Comparison of ENCODE assay signal across 10 cellular contexts in genomic region chr22:38698407-38699094, GRCh38. TPM values are rescaled to one million over a fixed set of nuclear protein-coding genes. Genes with fewer than 3 reads are reported as not detected.
DNase-seq lines count a peak whose midpoint lies in the region; ATAC-seq and TF ChIP-seq lines count a peak whose summit lies in the region.
"Had no signal": no experiment of that assay in that cellular context is flagged by ENCODE, and none has a peak within 500 bp of the region (broad histone marks: within the 10 kb centered on the region; RNA-seq: fewer than 3 reads in every experiment).

No MANE protein-coding gene starts in this region.

- 0 out of 4 replicates have a peak overlapping the region, but pooled peaks of 1 of the 2 experiments have one; percentile 4 for H3K27ac ChIP-seq in SK-N-SH (ENCODE audit: low read depth in 2 of 2, low read length in 1 of 2)

- H3K4me3 ChIP-seq in SK-N-SH (ENCODE audit: low read depth in 2 of 2, low read length in 1 of 2): peak overlapping the region; percentile 65 to 70

- POLR2A ChIA-PET in SK-N-SH (lab: Yijun Ruan, JAX): interaction anchor here (2.3 kb wide), 1 partner anchor 17 kb away, joined by 8 read pairs; the partner anchor contains the start of gene TOMM22

- H3K9me3 Mint-ChIP-seq in activated naive CD4-positive, alpha-beta T cell treated with anti-CD3 and anti-CD28 coated beads, Interleukin-2, amount 50 U/mL, for 72 hours: no peaks in the 10 kb centered on the region
- H3K9me3 Mint-ChIP-seq in immature natural killer cell: no peaks in the 10 kb centered on the region
- H3K9me3 Mint-ChIP-seq in stimulated activated naive CD8-positive, alpha-beta T cell treated with anti-CD3 and anti-CD28 coated beads, Interleukin-15, amount 100 ng/mL, for 72 hours: no peaks in the 10 kb centered on the region

- no peak for DNase-seq in SK-N-SH
- DNase-seq in activated naive CD4-positive, alpha-beta T cell treated with anti-CD3 and anti-CD28 coated beads, Interleukin-2, amount 50 U/mL, for 72 hours (ENCODE audit: low spot score in 2 of 2): no peak
- no peak for DNase-seq in immature natural killer cell
- no peak for DNase-seq in stimulated activated naive CD8-positive, alpha-beta T cell treated with anti-CD3 and anti-CD28 coated beads, Interleukin-15, amount 100 ng/mL, for 72 hours
- DNase-seq in NCI-H1105 (lab: John Stamatoyannopoulos, UW): no peak
- no peak for DNase-seq in NCI-H1436 (lab: John Stamatoyannopoulos, UW)
- DNase-seq in DMS79 (lab: John Stamatoyannopoulos, UW): no peak
- DNase-seq: 8988T, NCI-H1694 treated with DMSO at 0.1 percent for 48 hours had no signal

- H3F3A ChIP-seq in SK-N-SH (replicated peaks; ENCODE audit: insufficient read depth): peaks cover 29% of the 10 kb centered on the region

- H3K36me3 ChIP-seq in SK-N-SH (replicated peaks in 1 of 2; ENCODE audit: control insufficient read depth in 1 of 2, insufficient read depth in 2 of 2, low read length in 1 of 2): no peaks in the 10 kb centered on the region

- peaks cover 69% of the 10 kb centered on the region for H3K79me2 ChIP-seq in SK-N-SH (ENCODE audit: insufficient read depth)

- H3K4me1 ChIP-seq in SK-N-SH (ENCODE audit: control insufficient read depth in 1 of 2, insufficient read depth in 2 of 2, low read depth in 1 of 2, low read length in 1 of 2): peaks cover 7 to 20% of the 10 kb centered on the region in 2 experiments; a peak in 2 of 4 replicates

- peaks cover 13 to 31% (median 30%) of the 10 kb centered on the region in 3 donors for H3K27me3 Mint-ChIP-seq in immature natural killer cell (ENCODE audit: low read depth in 3 of 3)
- H3K27me3 Mint-ChIP-seq in stimulated activated naive CD8-positive, alpha-beta T cell treated with anti-CD3 and anti-CD28 coated beads, Interleukin-15, amount 100 ng/mL, for 72 hours: no peaks in the 10 kb centered on the region

- 94% methylated on average over 12 of the region's 13 CpGs for WGBS in SK-N-SH (ENCODE audit: low lambda C conversion rate)

- no peak for TF ChIP-seq CTCF in SK-N-SH (IDR thresholded peaks at IDR 0.05)

- H3K27ac Mint-ChIP-seq in activated naive CD4-positive, alpha-beta T cell treated with anti-CD3 and anti-CD28 coated beads, Interleukin-2, amount 50 U/mL, for 72 hours: peak overlapping the region; percentile 80 to 97
- peak overlapping the region; percentile 93 to 100 (median 98) for H3K27ac Mint-ChIP-seq in immature natural killer cell
- peak overlapping the region in 1 of 2 donors; percentile 74 for H3K27ac Mint-ChIP-seq in stimulated activated naive CD8-positive, alpha-beta T cell treated with anti-CD3 and anti-CD28 coated beads, Interleukin-15, amount 100 ng/mL, for 72 hours

- no peaks in the 10 kb centered on the region for H3K9me2 ChIP-seq in SK-N-SH

- ATAC-seq in SK-N-SH treated with all-trans-retinoic acid at 6 μM for 48 hours: no peak
- ATAC-seq in activated naive CD4-positive, alpha-beta T cell treated with anti-CD3 and anti-CD28 coated beads, Interleukin-2, amount 50 U/mL, for 72 hours: no peak
- no peak for ATAC-seq in stimulated activated naive CD8-positive, alpha-beta T cell treated with anti-CD3 and anti-CD28 coated beads, Interleukin-15, amount 100 ng/mL, for 72 hours

- CTCF ChIA-PET in SK-N-SH (lab: Yijun Ruan, JAX): interaction anchor here (1.0 to 3.0 kb wide), 3 partner anchors 10 to 34 kb away, joined by 3 to 13 read pairs (median 4); partner anchors contain the start of gene TOMM22

- peak overlapping the region; percentile 85 for H3K4me2 ChIP-seq in SK-N-SH

- TF ChIP-seq RAD21 in SK-N-SH (IDR thresholded peaks at IDR 0.05; ENCODE audit: low read length): no peak

- no peak for TF ChIP-seq EP300 in SK-N-SH (IDR thresholded peaks at IDR 0.05; ENCODE audit: borderline replicate concordance in 1 of 2, low read depth in 1 of 2, low read length in 1 of 2)

- H3K4me3 Mint-ChIP-seq in immature natural killer cell: peak overlapping the region; percentile 85 to 94 (median 93)
- H3K4me3 Mint-ChIP-seq in stimulated activated naive CD8-positive, alpha-beta T cell treated with anti-CD3 and anti-CD28 coated beads, Interleukin-15, amount 100 ng/mL, for 72 hours: peak overlapping the region; percentile 91 to 98

- H4K20me1 ChIP-seq in SK-N-SH (ENCODE audit: insufficient read depth): no peaks in the 10 kb centered on the region

- H3K4me1 Mint-ChIP-seq in immature natural killer cell: peaks cover 46 to 65% of the 10 kb centered on the region in 2 donors
- H3K4me1 Mint-ChIP-seq in stimulated activated naive CD8-positive, alpha-beta T cell treated with anti-CD3 and anti-CD28 coated beads, Interleukin-15, amount 100 ng/mL, for 72 hours: peaks cover 56% of the 10 kb centered on the region

- no peaks in the 10 kb centered on the region for H3K9me3 ChIP-seq in SK-N-SH

- H3K9ac ChIP-seq in SK-N-SH: no peak overlapping the region

- H3K27me3 ChIP-seq in SK-N-SH (ENCODE audit: insufficient read depth): no peaks in the 10 kb centered on the region

- H2AFZ ChIP-seq in SK-N-SH (ENCODE audit: low read depth): no peak overlapping the region

- peaks cover 38 to 48% of the 10 kb centered on the region in 2 donors for H3K36me3 Mint-ChIP-seq in activated naive CD4-positive, alpha-beta T cell treated with anti-CD3 and anti-CD28 coated beads, Interleukin-2, amount 50 U/mL, for 72 hours
- peaks cover 0 to 11% (median 0%) of the 10 kb centered on the region in 3 donors for H3K36me3 Mint-ChIP-seq in immature natural killer cell

TF ChIP-seq in SK-N-SH, 30 proteins besides CTCF, POLR2A, EP300 and RAD21:
- no peak for TF ChIP-seq TAF1 (IDR thresholded peaks at IDR 0.05; ENCODE audit: borderline replicate concordance, low read depth, low read length)
- no peak for TF ChIP-seq IRF3 (IDR thresholded peaks at IDR 0.05; ENCODE audit: low read depth, low read length)
- TF ChIP-seq CHD2 (IDR thresholded peaks at IDR 0.05; ENCODE audit: low read length, partially characterized antibody): no peak
TF ChIP-seq in SK-N-SH: peak in this region for 0.

TF ChIP-seq in SK-N-SH treated with all-trans-retinoic acid at 6 μM for 48 hours, 23 proteins besides CTCF, POLR2A, EP300 and RAD21:
- no peak for TF ChIP-seq ESRRG (CRISPR knock-in tag; IDR thresholded peaks at IDR 0.05)

RNA-seq across cellular contexts. Expression of gene JOSD1, which starts 2.2 kb away (rescaled TPM):
- polyA plus RNA-seq in SK-N-SH (2012; rRNA removed) (17.8 and 23.0 TPM in 2 replicates), immature natural killer cell (10 to 100 TPM; 10.6 to 17.9 (median 11.2) TPM)
- polyA plus RNA-seq in SK-N-SH (2012; cell fraction: cytosol; rRNA removed): 15.1 and 19.6 TPM in 2 replicates
- polyA plus RNA-seq in SK-N-SH (2012; cell fraction: nucleus; rRNA removed): 30.5 and 40.6 TPM in 2 replicates
- total RNA-seq in activated naive CD4-positive, alpha-beta T cell treated with anti-CD3 and anti-CD28 coated beads, Interleukin-2, amount 50 U/mL, for 72 hours: 10 to 100 TPM; 70.0 to 79.0 TPM

RNA-seq across cellular contexts. Expression of gene GTPBP1, which starts 7.2 kb away (rescaled TPM):
- polyA plus RNA-seq in SK-N-SH (2012; rRNA removed) (11.9 and 15.2 TPM in 2 replicates), immature natural killer cell (10 to 100 TPM; 13.0 to 35.5 (median 15.4) TPM)
- polyA plus RNA-seq in SK-N-SH (2012; cell fraction: cytosol; rRNA removed): 8.8 and 10.2 TPM in 2 replicates
- 33.8 and 37.1 TPM in 2 replicates for polyA plus RNA-seq in SK-N-SH (2012; cell fraction: nucleus; rRNA removed)
- total RNA-seq in activated naive CD4-positive, alpha-beta T cell treated with anti-CD3 and anti-CD28 coated beads, Interleukin-2, amount 50 U/mL, for 72 hours: 100 to 1,000 TPM; 109 to 142 TPM

RNA-seq across cellular contexts. Expression of gene TOMM22, which starts 16.8 kb away (rescaled TPM):
- polyA plus RNA-seq in SK-N-SH (2012; rRNA removed) (33.1 and 33.6 TPM in 2 replicates), immature natural killer cell (10 to 100 TPM; 56.0 to 94.4 (median 68.8) TPM)
- polyA plus RNA-seq in SK-N-SH (2012; cell fraction: cytosol; rRNA removed): 41.1 and 46.9 TPM in 2 replicates
- 6.2 and 10.6 TPM in 2 replicates for polyA plus RNA-seq in SK-N-SH (2012; cell fraction: nucleus; rRNA removed)
- total RNA-seq in activated naive CD4-positive, alpha-beta T cell treated with anti-CD3 and anti-CD28 coated beads, Interleukin-2, amount 50 U/mL, for 72 hours: 100 to 1,000 TPM; 116 to 120 TPM

RNA-seq across cellular contexts. Expression of gene CBY1, which starts 42.1 kb away (rescaled TPM):
- polyA plus RNA-seq in SK-N-SH (2012; rRNA removed): 21.8 and 23.4 TPM in 2 replicates
- 24.6 and 27.2 TPM in 2 replicates for polyA plus RNA-seq in SK-N-SH (2012; cell fraction: cytosol; rRNA removed)
- polyA plus RNA-seq in SK-N-SH (2012; cell fraction: nucleus; rRNA removed): 14.2 and 14.9 TPM in 2 replicates
- 10 to 100 TPM in 1 of 2 donors, 1 to 10 TPM in 1; 5.7 to 19.0 TPM for total RNA-seq in activated naive CD4-positive, alpha-beta T cell treated with anti-CD3 and anti-CD28 coated beads, Interleukin-2, amount 50 U/mL, for 72 hours
- polyA plus RNA-seq in immature natural killer cell: 1 to 10 TPM; 1.0 to 5.1 (median 4.5) TPM

RNA-seq across cellular contexts. Expression of gene FAM227A, which starts 42.4 kb away (rescaled TPM):
- polyA plus RNA-seq in SK-N-SH (2012; rRNA removed): 1.2 and 1.9 TPM in 2 replicates
- 0.45 and 0.54 TPM in 2 replicates for polyA plus RNA-seq in SK-N-SH (2012; cell fraction: cytosol; rRNA removed)
- polyA plus RNA-seq in SK-N-SH (2012; cell fraction: nucleus; rRNA removed): 5.6 and 10.7 TPM in 2 replicates
- 1 to 10 TPM in 1 of 2 donors, under 1 TPM in 1; 0.37 to 1.2 TPM for total RNA-seq in activated naive CD4-positive, alpha-beta T cell treated with anti-CD3 and anti-CD28 coated beads, Interleukin-2, amount 50 U/mL, for 72 hours
- not detected for polyA plus RNA-seq in immature natural killer cell
